In the genomic region with DNA sequence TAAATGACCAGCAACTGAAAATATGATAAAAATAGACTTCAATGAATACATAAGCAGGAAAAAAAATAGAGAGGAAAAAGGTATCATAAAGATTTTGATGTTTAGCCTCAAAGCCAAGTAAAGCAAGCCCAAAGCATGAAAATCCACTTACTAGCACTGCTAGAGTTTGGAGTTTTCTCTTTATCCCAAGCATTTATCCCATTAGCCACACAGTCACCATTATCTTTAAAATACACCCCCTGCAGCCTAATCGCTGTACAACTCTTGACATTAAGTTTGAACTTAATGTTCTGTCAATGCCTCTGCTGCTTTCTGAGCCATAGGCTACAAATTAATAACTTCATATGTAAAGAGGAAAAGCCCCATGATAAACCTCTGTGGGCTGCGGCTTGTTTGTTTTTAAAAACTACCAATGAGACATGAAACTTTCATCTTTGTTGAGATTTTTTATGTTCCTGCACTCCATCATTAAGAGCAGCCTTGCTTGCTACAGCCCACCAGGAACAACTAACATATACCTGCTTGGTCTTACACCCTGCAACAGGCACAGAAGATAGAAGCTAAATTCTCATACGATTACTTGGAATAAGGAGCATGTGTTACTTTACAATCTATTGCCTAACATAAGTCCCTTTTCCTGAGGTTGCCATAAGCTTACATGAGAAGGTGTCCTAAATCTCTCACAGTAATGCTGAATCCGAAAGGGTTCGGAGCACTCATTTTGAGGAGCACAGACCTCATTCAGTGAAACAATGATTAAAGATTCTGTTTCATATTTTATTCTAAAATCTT, we compare ENCODE assay signal across 1 cellular context.
TF ChIP-seq lines count a peak whose summit lies in the region.

No MANE protein-coding gene starts in this region.

TF ChIP-seq in IMR-90, 13 proteins besides CTCF, POLR2A, EP300 and RAD21:
- TF ChIP-seq MAFK (IDR thresholded peaks at IDR 0.05; ENCODE audit: low read depth, low read length) = no peak
- TF ChIP-seq, protein P1, sequence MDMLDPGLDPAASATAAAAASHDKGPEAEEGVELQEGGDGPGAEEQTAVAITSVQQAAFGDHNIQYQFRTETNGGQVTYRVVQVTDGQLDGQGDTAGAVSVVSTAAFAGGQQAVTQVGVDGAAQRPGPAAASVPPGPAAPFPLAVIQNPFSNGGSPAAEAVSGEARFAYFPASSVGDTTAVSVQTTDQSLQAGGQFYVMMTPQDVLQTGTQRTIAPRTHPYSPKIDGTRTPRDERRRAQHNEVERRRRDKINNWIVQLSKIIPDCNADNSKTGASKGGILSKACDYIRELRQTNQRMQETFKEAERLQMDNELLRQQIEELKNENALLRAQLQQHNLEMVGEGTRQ (IDR thresholded peaks at IDR 0.05; ENCODE audit: low read depth, low read length) = no peak
- TF ChIP-seq NFE2L2 (IDR thresholded peaks at IDR 0.05; ENCODE audit: low read depth, low read length) = no peak
- TF ChIP-seq SMC3 (IDR thresholded peaks at IDR 0.05; ENCODE audit: low read depth, low read length) = no peak
- TF ChIP-seq CHD1 (IDR thresholded peaks at IDR 0.05; ENCODE audit: low read depth, low read length) = no peak
- no peak for TF ChIP-seq RFX5 (IDR thresholded peaks at IDR 0.05; ENCODE audit: low read depth, low read length)
- TF ChIP-seq RCOR1 (IDR thresholded peaks at IDR 0.05; ENCODE audit: insufficient replicate concordance, low read length) = no peak
- TF ChIP-seq BHLHE40 (IDR thresholded peaks at IDR 0.05; ENCODE audit: low read depth, low read length) = no peak
- TF ChIP-seq CEBPB (IDR thresholded peaks at IDR 0.05; ENCODE audit: low read depth, low read length) = no peak
- TF ChIP-seq MXI1 (IDR thresholded peaks at IDR 0.05; ENCODE audit: borderline replicate concordance, low read depth, low read length) = no peak
- TF ChIP-seq, protein P2, sequence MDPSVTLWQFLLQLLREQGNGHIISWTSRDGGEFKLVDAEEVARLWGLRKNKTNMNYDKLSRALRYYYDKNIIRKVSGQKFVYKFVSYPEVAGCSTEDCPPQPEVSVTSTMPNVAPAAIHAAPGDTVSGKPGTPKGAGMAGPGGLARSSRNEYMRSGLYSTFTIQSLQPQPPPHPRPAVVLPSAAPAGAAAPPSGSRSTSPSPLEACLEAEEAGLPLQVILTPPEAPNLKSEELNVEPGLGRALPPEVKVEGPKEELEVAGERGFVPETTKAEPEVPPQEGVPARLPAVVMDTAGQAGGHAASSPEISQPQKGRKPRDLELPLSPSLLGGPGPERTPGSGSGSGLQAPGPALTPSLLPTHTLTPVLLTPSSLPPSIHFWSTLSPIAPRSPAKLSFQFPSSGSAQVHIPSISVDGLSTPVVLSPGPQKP (IDR thresholded peaks at IDR 0.05; ENCODE audit: borderline replicate concordance, low read depth, low read length) = no peak
- no peak for TF ChIP-seq FOS (IDR thresholded peaks at IDR 0.05; ENCODE audit: low read depth, low read length)
